8 cellular contexts compared by ENCODE assay signal in genomic region chr4:145618912-145619638, GRCh38. TPM values are rescaled to one million over a fixed set of nuclear protein-coding genes. Genes with fewer than 3 reads are reported as not detected.
A peak's percentile ranks its signal among the peaks of the same experiment; 100 is the strongest.
DNase-seq lines count a peak whose midpoint lies in the region; ATAC-seq lines count a peak whose summit lies in the region.

MMAA (plus strand) TSS chr4:145619385; CDS start chr4:145639140, 19,755 bp downstream.

- peak within 1 kb of the TSS; percentile 92 for H3K4me3 ChIP-seq in effector memory CD4-positive, alpha-beta T cell (ENCODE audit: insufficient read depth, low read depth, low read length, poor library complexity, severe bottlenecking)
- peak within 1 kb of the TSS; percentile 87 to 98 for H3K4me3 ChIP-seq in mesenchymal stem cell (ENCODE audit: insufficient read depth in 1 of 2, low read depth in 1 of 2, low read length in 2 of 2)

- no peaks in the 10 kb centered on the region for H3K27me3 ChIP-seq in effector memory CD4-positive, alpha-beta T cell (replicated peaks; ENCODE audit: control insufficient read depth, insufficient read depth, low read length, poor library complexity, severe bottlenecking)
- H3K27me3 ChIP-seq in mesenchymal stem cell (ENCODE audit: control insufficient read depth in 1 of 2, insufficient read depth in 1 of 2, low read length in 2 of 2): no peaks in the 10 kb centered on the region

- peak within 1 kb of the TSS in 1 of 2 experiments; percentile 72 for H2BK12ac ChIP-seq in mesenchymal stem cell (ENCODE audit: low read length in 2 of 2)

- H3K9ac ChIP-seq in mesenchymal stem cell (ENCODE audit: low read length): peak within 1 kb of the TSS; percentile 100

- peak within 1 kb of the TSS; percentile 95 for H4K91ac ChIP-seq in mesenchymal stem cell (ENCODE audit: low read length)

- H2BK120ac ChIP-seq in mesenchymal stem cell (ENCODE audit: low read depth, low read length): peak within 1 kb of the TSS; percentile 73

- WGBS in mesenchymal stem cell: under 1% methylated on average over 53 of the region's 69 CpGs

- POLR2A ChIA-PET in activated CD8-positive, alpha-beta memory T cell treated with anti-CD3 and anti-CD28 coated beads for 36 hours (lab: Charles Lee): interaction anchor here (0.6 to 1.8 kb wide), 4 partner anchors 66 to 442 kb away, joined by 3 to 7 read pairs (median 4); no protein-coding TSS in a partner anchor

- H3K4ac ChIP-seq in mesenchymal stem cell (ENCODE audit: low read depth in 1 of 2, low read length in 2 of 2): peak within 1 kb of the TSS; percentile 75 to 99

- DNase-seq in CMK (ENCODE audit: low read depth): peak; percentile 80
- DNase-seq in HK-2 (ENCODE audit: unreplicated experiment): peak; percentile 96
- peak; percentile 14 for DNase-seq in NK-92 (lab: John Stamatoyannopoulos, UW; ENCODE audit: unreplicated experiment)
- DNase-seq in effector memory CD4-positive, alpha-beta T cell: peak; percentile 88 to 91 (median 89)
- DNase-seq in mesenchymal stem cell: peak; percentile 92
- peak; percentile 95 for DNase-seq in stimulated activated CD8-positive, alpha-beta memory T cell treated with anti-CD3 and anti-CD28 coated beads, Interleukin-12 subunit alpha, Interleukin-12 subunit beta, amount 100 ng/mL, for 4 hours (ENCODE audit: low read depth)

- CTCF ChIA-PET in activated CD8-positive, alpha-beta memory T cell treated with anti-CD3 and anti-CD28 coated beads for 36 hours (lab: Charles Lee): interaction anchor here (1.1 to 1.5 kb wide), 2 partner anchors 24 to 26 kb away, joined by 3 to 4 read pairs; no protein-coding TSS in a partner anchor

- H3K36me3 ChIP-seq in effector memory CD4-positive, alpha-beta T cell (ENCODE audit: control insufficient read depth, insufficient read depth, low read length): no peaks in the 10 kb centered on the region
- H3K36me3 ChIP-seq in mesenchymal stem cell (ENCODE audit: control insufficient read depth in 1 of 2, insufficient read depth in 2 of 2, low read depth in 1 of 2, low read length in 2 of 2): no peaks in the 10 kb centered on the region

- H3K4me1 ChIP-seq in effector memory CD4-positive, alpha-beta T cell (ENCODE audit: control insufficient read depth, insufficient read depth, low read length, poor library complexity, severe bottlenecking): peaks cover 3% of the 10 kb centered on the region
- H3K4me1 ChIP-seq in mesenchymal stem cell (ENCODE audit: control insufficient read depth, insufficient read depth, low read depth, low read length): peaks cover 3% of the 10 kb centered on the region

- peak within 1 kb of the TSS; percentile 87 for H2AK5ac ChIP-seq in mesenchymal stem cell (ENCODE audit: low read length, severe bottlenecking)

- peak within 1 kb of the TSS; percentile 25 to 68 for H3K14ac ChIP-seq in mesenchymal stem cell (ENCODE audit: low read length in 2 of 2)

- H2BK15ac ChIP-seq in mesenchymal stem cell (ENCODE audit: low read depth, poor library complexity, severe bottlenecking): peak within 1 kb of the TSS; percentile 80

- H3K27ac ChIP-seq in effector memory CD4-positive, alpha-beta T cell (ENCODE audit: insufficient read depth, low read length, poor library complexity, severe bottlenecking): peak within 1 kb of the TSS; percentile 95
- peak within 1 kb of the TSS; percentile 98 for H3K27ac ChIP-seq in mesenchymal stem cell (ENCODE audit: low read length, poor library complexity, severe bottlenecking)

- H2BK5ac ChIP-seq in mesenchymal stem cell (ENCODE audit: low read depth, low read length, poor library complexity, severe bottlenecking): peak within 1 kb of the TSS; percentile 98

- peak within 1 kb of the TSS in 1 of 2 experiments; percentile 10 for H3K23ac ChIP-seq in mesenchymal stem cell (ENCODE audit: low read length in 2 of 2)

- peak within 1 kb of the TSS; percentile 98 for H4K8ac ChIP-seq in mesenchymal stem cell (ENCODE audit: low read length)

- H2AFZ ChIP-seq in mesenchymal stem cell (ENCODE audit: low read depth, low read length): peak within 1 kb of the TSS; percentile 90

- H3K79me1 ChIP-seq in mesenchymal stem cell (replicated peaks; ENCODE audit: low read length, poor library complexity, severe bottlenecking): peaks cover 3% of the 10 kb centered on the region

- H3K9me3 ChIP-seq in effector memory CD4-positive, alpha-beta T cell (ENCODE audit: control insufficient read depth, low read length): no peaks in the 10 kb centered on the region
- H3K9me3 ChIP-seq in mesenchymal stem cell (ENCODE audit: control insufficient read depth, low read length): no peaks in the 10 kb centered on the region

- H3K18ac ChIP-seq in mesenchymal stem cell (ENCODE audit: low read depth in 1 of 2, low read length in 2 of 2): peak within 1 kb of the TSS; percentile 88 to 99

- peak within 1 kb of the TSS; percentile 94 for H3K4me2 ChIP-seq in mesenchymal stem cell (ENCODE audit: low read length, poor library complexity, severe bottlenecking)

- peak; percentile 81 for ATAC-seq in GM19452 (IDR thresholded peaks at IDR 0.05; ENCODE audit: unreplicated experiment)

RNA-seq across cellular contexts. Expression of gene MMAA, which starts in this region (rescaled TPM):
- total RNA-seq in activated CD8-positive, alpha-beta memory T cell treated with anti-CD3 and anti-CD28 coated beads for 36 hours: 10 to 100 TPM; 13.6 to 13.9 TPM
- 6.3 TPM for polyA plus RNA-seq in mesenchymal stem cell (2013, experiment 1 of 2)
- 5.6 TPM for polyA plus RNA-seq in mesenchymal stem cell (2013, experiment 2 of 2)

Comparison
In these comparisons a context has a peak if more than half of its experiments do, and no peak if none do; other contexts are left out.
1. Peak in every context shown above with its lines: DNase-seq, ATAC-seq, H3K4me3 ChIP-seq and H3K27ac ChIP-seq.
2. DNase-seq: peak in every context shown above with its lines; median percentile 96 in HK-2; 95 in stimulated activated CD8-positive, alpha-beta memory T cell treated with anti-CD3 and anti-CD28 coated beads, Interleukin-12 subunit alpha, Interleukin-12 subunit beta, amount 100 ng/mL, for 4 hours; 92 in mesenchymal stem cell; 89 in effector memory CD4-positive, alpha-beta T cell; 80 in CMK; 14 in NK-92.